ENCODE assay signal across 8 cellular contexts in the genomic region with DNA sequence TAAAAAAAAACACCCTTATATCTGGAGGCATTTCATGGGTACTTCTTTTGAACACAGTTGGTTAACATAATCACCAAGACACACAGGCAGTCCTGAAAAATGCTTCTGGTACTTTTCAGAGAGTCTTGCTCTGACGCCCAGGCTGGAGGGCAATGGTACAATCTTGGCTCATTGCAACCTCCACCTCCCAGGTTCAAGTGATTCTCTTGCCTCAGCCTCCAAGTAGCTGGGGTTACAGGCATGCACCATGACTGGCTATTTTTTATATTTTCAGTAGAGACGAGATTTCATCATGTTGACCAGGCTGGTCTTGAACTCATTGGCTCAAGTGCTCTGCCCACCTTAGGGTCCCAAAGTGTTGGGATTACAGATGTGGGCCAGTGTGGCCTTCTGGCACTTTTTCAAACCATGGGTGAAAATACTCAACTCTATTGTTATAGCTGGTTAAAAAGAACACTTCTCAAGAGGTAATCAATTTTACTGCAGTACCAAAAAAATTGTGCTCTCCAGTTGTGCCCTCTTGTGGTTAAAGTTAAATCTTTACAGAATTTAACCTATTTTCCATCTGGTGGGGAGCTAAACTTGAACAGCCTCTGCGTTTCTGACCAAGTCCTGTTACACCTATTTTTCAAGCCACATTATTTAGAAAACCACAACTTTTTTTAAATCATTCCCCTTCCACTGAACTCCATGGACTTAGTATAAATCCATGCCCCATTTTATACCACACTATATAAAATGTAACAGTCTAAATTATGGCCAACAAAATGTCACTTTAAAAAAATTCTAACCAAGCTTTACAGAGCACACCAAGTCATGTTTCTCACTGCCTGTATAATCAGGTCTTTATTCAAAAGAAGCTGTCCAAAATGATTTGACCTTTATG. TPM values are rescaled to one million over a fixed set of nuclear protein-coding genes. Genes with fewer than 3 reads are reported as not detected.
A peak's percentile ranks its signal among the peaks of the same experiment; 100 is the strongest.
DNase-seq lines count a peak whose midpoint lies in the region; ATAC-seq and TF ChIP-seq lines count a peak whose summit lies in the region.

No MANE protein-coding gene starts in this region.

- TF ChIP-seq CTCF in MCF 10A (IDR thresholded peaks at IDR 0.05; ENCODE audit: unreplicated experiment), result peak; percentile 50

- peak; percentile 69 for DNase-seq in activated CD4-positive, alpha-beta T cell treated with anti-CD3 and anti-CD28 coated beads, Interleukin-2, amount 10 ng/mL, durations not matched to agents 24 days and 14 days
- no peak for DNase-seq in activated CD4-positive, alpha-beta T cell treated with anti-CD3 and anti-CD28 coated beads for 48 hours
- peak; percentile 23 for DNase-seq in NCI-H2227 (lab: John Stamatoyannopoulos, UW; ENCODE audit: unreplicated experiment)
- no peak for DNase-seq in MCF 10A (ENCODE audit: unreplicated experiment)
- DNase-seq in naive thymus-derived CD8-positive, alpha-beta T cell, result peak in 4 of 10 donors; percentile 9 to 63 (median 51)

- no peaks in the 10 kb centered on the region for H3K27me3 Mint-ChIP-seq in activated CD4-positive, alpha-beta T cell treated with anti-CD3 and anti-CD28 coated beads, Interleukin-2, amount 10 ng/mL, durations not matched to agents 24 days and 14 days
- H3K27me3 Mint-ChIP-seq in MCF 10A (ENCODE audit: insufficient read depth, unreplicated experiment), result no peaks in the 10 kb centered on the region
- no peaks in the 10 kb centered on the region for H3K27me3 Mint-ChIP-seq in naive thymus-derived CD8-positive, alpha-beta T cell

- POLR2A ChIA-PET in MCF 10A (lab: Yijun Ruan, JAX), result interaction anchor here (0.5 to 6.1 kb wide), 17 partner anchors 9 to 389 kb away, joined by 3 to 158 read pairs (median 3); a partner anchor contains a TSS
- POLR2A ChIA-PET in naive thymus-derived CD8-positive, alpha-beta T cell (lab: Charles Lee), result interaction anchor here (0.6 to 3.7 kb wide), 8 partner anchors 13 to 630 kb away, joined by 3 to 56 read pairs (median 8); a partner anchor contains a TSS

- ATAC-seq in naive thymus-derived CD8-positive, alpha-beta T cell, result no peak
- ATAC-seq in GM21390 (IDR thresholded peaks at IDR 0.05; ENCODE audit: unreplicated experiment) (no peak), HG03439 (IDR thresholded peaks at IDR 0.05; ENCODE audit: unreplicated experiment) (no peak), GM19463 (IDR thresholded peaks at IDR 0.05; ENCODE audit: unreplicated experiment) (no peak)

- H3K4me1 Mint-ChIP-seq in activated CD4-positive, alpha-beta T cell treated with anti-CD3 and anti-CD28 coated beads, Interleukin-2, amount 10 ng/mL, durations not matched to agents 24 days and 14 days, result peaks cover 50% of the 10 kb centered on the region
- peaks cover 13% of the 10 kb centered on the region for H3K4me1 Mint-ChIP-seq in MCF 10A (ENCODE audit: insufficient read depth, unreplicated experiment)
- peaks cover 20 to 79% (median 54%) of the 10 kb centered on the region in 4 donors for H3K4me1 Mint-ChIP-seq in naive thymus-derived CD8-positive, alpha-beta T cell

- H3K9me3 Mint-ChIP-seq in activated CD4-positive, alpha-beta T cell treated with anti-CD3 and anti-CD28 coated beads, Interleukin-2, amount 10 ng/mL, durations not matched to agents 24 days and 14 days, result no peaks in the 10 kb centered on the region
- no peaks in the 10 kb centered on the region for H3K9me3 Mint-ChIP-seq in MCF 10A (ENCODE audit: unreplicated experiment)
- no peaks in the 10 kb centered on the region for H3K9me3 Mint-ChIP-seq in naive thymus-derived CD8-positive, alpha-beta T cell

- H3K27ac Mint-ChIP-seq in activated CD4-positive, alpha-beta T cell treated with anti-CD3 and anti-CD28 coated beads, Interleukin-2, amount 10 ng/mL, durations not matched to agents 24 days and 14 days, result peak overlapping the region; percentile 97
- H3K27ac Mint-ChIP-seq in MCF 10A (ENCODE audit: low read depth, unreplicated experiment), result no peak overlapping the region
- H3K27ac Mint-ChIP-seq in naive thymus-derived CD8-positive, alpha-beta T cell, result peak overlapping the region in 9 of 10 donors; percentile 87 to 99 (median 98)

- H3K4me3 Mint-ChIP-seq in activated CD4-positive, alpha-beta T cell treated with anti-CD3 and anti-CD28 coated beads, Interleukin-2, amount 10 ng/mL, durations not matched to agents 24 days and 14 days, result peak overlapping the region; percentile 95
- no peak overlapping the region for H3K4me3 Mint-ChIP-seq in MCF 10A (ENCODE audit: unreplicated experiment)
- H3K4me3 Mint-ChIP-seq in naive thymus-derived CD8-positive, alpha-beta T cell, result peak overlapping the region in 6 of 10 donors; percentile 22 to 97 (median 44)

- CTCF ChIA-PET in MCF 10A (lab: Yijun Ruan, JAX), result interaction anchor here (0.7 to 4.0 kb wide), 28 partner anchors 9 to 863 kb away, joined by 3 to 50 read pairs (median 5); a partner anchor contains a TSS

- H3K36me3 Mint-ChIP-seq in activated CD4-positive, alpha-beta T cell treated with anti-CD3 and anti-CD28 coated beads, Interleukin-2, amount 10 ng/mL, durations not matched to agents 24 days and 14 days (ENCODE audit: low read depth), result peaks cover 89% of the 10 kb centered on the region
- H3K36me3 Mint-ChIP-seq in MCF 10A (ENCODE audit: insufficient read depth, unreplicated experiment), result peaks cover 84% of the 10 kb centered on the region
- H3K36me3 Mint-ChIP-seq in naive thymus-derived CD8-positive, alpha-beta T cell, result peaks cover 8 to 77% (median 34%) of the 10 kb centered on the region in 3 donors

- intact Hi-C loops in activated CD4-positive, alpha-beta T cell treated with anti-CD3 and anti-CD28 coated beads, Interleukin-2, amount 10 ng/mL, durations not matched to agents 24 days and 14 days (cut with micrococcal nuclease), result no loop called here
- intact Hi-C loops in MCF 10A (cut with micrococcal nuclease), result loop anchor here (5.0 kb wide), 1 partner anchor 516 kb away; no protein-coding TSS in a partner anchor

- no TSS peak for BruUV-seq in MCF 10A (replicated peaks; lab: Mats Ljungman, UMichigan)

RNA-seq across cellular contexts. Expression of a gene that starts 1.2 kb away (rescaled TPM):
- total RNA-seq in activated CD4-positive, alpha-beta T cell treated with anti-CD3 and anti-CD28 coated beads, Interleukin-2, amount 10 ng/mL, durations not matched to agents 24 days and 14 days, result 33.5 and 33.9 TPM in 2 replicates
- total RNA-seq in MCF 10A (2022), result 22.9 and 24.6 TPM in 2 replicates
- 10 to 100 TPM; 42.0 to 49.3 TPM for total RNA-seq in naive thymus-derived CD8-positive, alpha-beta T cell
- polyA plus RNA-seq in naive thymus-derived CD8-positive, alpha-beta T cell, result 10 to 100 TPM; 60.4 to 76.0 (median 69.6) TPM

RNA-seq across cellular contexts. Expression of a gene that starts 5.9 kb away (rescaled TPM):
- total RNA-seq in activated CD4-positive, alpha-beta T cell treated with anti-CD3 and anti-CD28 coated beads, Interleukin-2, amount 10 ng/mL, durations not matched to agents 24 days and 14 days, result 3,393 and 3,435 TPM in 2 replicates
- total RNA-seq in MCF 10A (2022), result 5,336 and 5,631 TPM in 2 replicates
- 1,000 to 10,000 TPM; 3,846 to 3,880 TPM for total RNA-seq in naive thymus-derived CD8-positive, alpha-beta T cell
- polyA plus RNA-seq in naive thymus-derived CD8-positive, alpha-beta T cell, result 1,000 to 10,000 TPM; 1,518 to 1,766 (median 1,686) TPM

RNA-seq across cellular contexts. Expression of a gene that starts 6.4 kb away (rescaled TPM):
- total RNA-seq in activated CD4-positive, alpha-beta T cell treated with anti-CD3 and anti-CD28 coated beads, Interleukin-2, amount 10 ng/mL, durations not matched to agents 24 days and 14 days, result 37.1 and 41.1 TPM in 2 replicates
- 20.8 and 27.4 TPM in 2 replicates for total RNA-seq in MCF 10A (2022)
- total RNA-seq in naive thymus-derived CD8-positive, alpha-beta T cell, result 10 to 100 TPM in 1 of 2 experiments, 1 to 10 TPM in 1; 7.2 to 12.8 TPM
- polyA plus RNA-seq in naive thymus-derived CD8-positive, alpha-beta T cell, result 1 to 10 TPM; 5.9 to 6.7 (median 6.4) TPM

Comparison
In these comparisons a context has a peak if more than half of its experiments do, and no peak if none do; other contexts are left out.
1. DNase-seq: peak in activated CD4-positive, alpha-beta T cell treated with anti-CD3 and anti-CD28 coated beads, Interleukin-2, amount 10 ng/mL, durations not matched to agents 24 days and 14 days (single experiment) and NCI-H2227 (single experiment); none in activated CD4-positive, alpha-beta T cell treated with anti-CD3 and anti-CD28 coated beads for 48 hours (single experiment) and MCF 10A (single experiment).